ENCODE assay signal across 8 cellular contexts in genomic region chr2:226772389-226773179, GRCh38. TPM values are rescaled to one million over a fixed set of nuclear protein-coding genes. Genes with fewer than 3 reads are reported as not detected.
DNase-seq lines count a peak whose midpoint lies in the region; ATAC-seq, FAIRE-seq and TF ChIP-seq lines count a peak whose summit lies in the region.

No MANE protein-coding gene starts in this region.

- CTCF ChIA-PET in A549 (lab: Yijun Ruan, JAX): interaction anchor here (0.7 to 1.2 kb wide), 3 partner anchors 9 to 73 kb away, joined by 3 to 6 read pairs (median 4); no protein-coding TSS in a partner anchor

- FAIRE-seq in A549 (lab: Jason Lieb, UNC): no peak
- peak; percentile 96 for FAIRE-seq in GM19239 (lab: Jason Lieb, UNC)

- TF ChIP-seq CTCF in A549 (IDR thresholded peaks at IDR 0.05): no peak
- TF ChIP-seq CTCF in right atrium auricular region (IDR thresholded peaks at IDR 0.05): no peak

- no peak for TF ChIP-seq EP300 in A549 (IDR thresholded peaks at IDR 0.05)

- H3K9me3 ChIP-seq in A549: peaks cover 7% of the 10 kb centered on the region; the same call in 1 of the 3 replicates
- peaks cover 0 to 11% of the 10 kb centered on the region in 2 donors for H3K9me3 ChIP-seq in right atrium auricular region

- peak overlapping the region; percentile 56 for H3K4me2 ChIP-seq in A549

- peak in 1 of 2 experiments; percentile 29; a peak in 2 of 6 replicates for ATAC-seq in A549
- ATAC-seq in HG03139 (IDR thresholded peaks at IDR 0.05; ENCODE audit: unreplicated experiment): peak; percentile 96

- DNase-seq in A549 (ENCODE audit: low read depth in 1 of 2, low spot score in 1 of 2) (no peak), GM19239 (ENCODE audit: insufficient read length, low spot score) (peak; percentile 42), SKM-1 treated with dmso at 0.1 percent for 144 hours (lab: John Stamatoyannopoulos, UW; ENCODE audit: unreplicated experiment) (peak; percentile 66), right atrium auricular region (ENCODE audit: low spot score) (no peak), HuH-7.5 (ENCODE audit: low spot score) (no peak), NCI-H748 (lab: John Stamatoyannopoulos, UW; ENCODE audit: unreplicated experiment) (no peak)
- DNase-seq in stimulated activated CD8-positive, alpha-beta memory T cell treated with anti-CD3 and anti-CD28 coated beads, Interleukin-4, amount 100 ng/mL, for 48 hours: no peak

- TF ChIP-seq RAD21 in A549 (conservative IDR thresholded peaks at IDR 0.05 in 1 of 2, IDR thresholded peaks at IDR 0.05 in 1 of 2): no peak

- TF ChIP-seq POLR2A in A549 (IDR thresholded peaks at IDR 0.05; ENCODE audit: low read length): no peak

- H3K36me3 ChIP-seq in right atrium auricular region: no peaks in the 10 kb centered on the region

- H3K4me3 ChIP-seq in A549 (no peak overlapping the region), right atrium auricular region (no peak overlapping the region)

- 54% methylated on average over 3 of the region's 3 CpGs for WGBS in A549 (ENCODE audit: missing lambda C conversion rate)

- H3K27ac ChIP-seq in A549: 0 out of 6 replicates have a peak overlapping the region, but pooled peaks of 1 of the 2 experiments have one; percentile 9
- H3K27ac ChIP-seq in right atrium auricular region: peak overlapping the region; percentile 71 to 82

- POLR2A ChIA-PET in A549 (lab: Yijun Ruan, JAX): interaction anchor here (0.7 kb wide), 1 partner anchor 26 kb away, joined by 3 read pairs; no protein-coding TSS in a partner anchor

- H3K4me1 ChIP-seq in A549: peaks cover 35% of the 10 kb centered on the region
- peaks cover 0 to 55% of the 10 kb centered on the region in 2 donors for H3K4me1 ChIP-seq in right atrium auricular region

- H3K27me3 ChIP-seq in right atrium auricular region: no peaks in the 10 kb centered on the region

TF ChIP-seq in A549, 52 proteins besides CTCF, POLR2A, EP300 and RAD21:
- no peak for TF ChIP-seq NFE2L2 (conservative IDR thresholded peaks at IDR 0.05; ENCODE audit: low read length)
- 0 out of 2 replicates have a peak, but pooled peaks have one; percentile 19 for TF ChIP-seq GATA3 (IDR thresholded peaks at IDR 0.05; ENCODE audit: borderline replicate concordance)

RNA-seq across cellular contexts. Expression of gene IRS1, which starts 27.0 kb away (rescaled TPM):
- polyA plus RNA-seq in A549 (2011; rRNA removed): 10.4 and 12.9 TPM in 2 replicates
- 13.4 and 20.3 TPM in 2 replicates for polyA plus RNA-seq in A549 (2012; cell fraction: cytosol; rRNA removed)
- 15.9 and 22.7 TPM in 2 replicates for polyA plus RNA-seq in A549 (2012; cell fraction: nucleus; rRNA removed)
- 13.1 to 15.6 TPM (median 13.9 TPM) in 3 replicates for polyA plus RNA-seq in A549 (2017; fragmentation: RNase III; extraction: RNeasy Plus Mini Kit Qiagen cat#74134 plus additional on column Dnase treatment)
- polyA minus RNA-seq in A549 (2011; rRNA and poly(A)+ RNA removed): 22.6 and 23.6 TPM in 2 replicates
- 10 to 100 TPM; 14.6 to 15.8 TPM for total RNA-seq in right atrium auricular region

Comparison
In these comparisons a context has a peak if more than half of its experiments do, and no peak if none do; other contexts are left out.
1. DNase-seq: peak in GM19239 (single experiment) and SKM-1 treated with dmso at 0.1 percent for 144 hours (single experiment); none in A549 (0 of 2), right atrium auricular region (single experiment), HuH-7.5 (single experiment), NCI-H748 (single experiment) and stimulated activated CD8-positive, alpha-beta memory T cell treated with anti-CD3 and anti-CD28 coated beads, Interleukin-4, amount 100 ng/mL, for 48 hours (single experiment).